Comparison of ENCODE assay signal across 10 cellular contexts in genomic region chr5:88827997-88828396, GRCh38. TPM values are rescaled to one million over a fixed set of nuclear protein-coding genes. Genes with fewer than 3 reads are reported as not detected.
DNase-seq lines count a peak whose midpoint lies in the region; ATAC-seq and TF ChIP-seq lines count a peak whose summit lies in the region.
"Had no signal": no experiment of that assay in that cellular context is flagged by ENCODE, and none has a peak within 500 bp of the region (broad histone marks: within the 10 kb centered on the region; RNA-seq: fewer than 3 reads in every experiment).

No MANE protein-coding gene starts in this region.

- H3K4me3 Mint-ChIP-seq in T-helper 17 cell, result peak overlapping the region; percentile 55
- H3K4me3 Mint-ChIP-seq: WTC11 had no signal

- H3K36me3 ChIP-seq in mammary epithelial cell (ENCODE audit: insufficient read depth, low read length) (no peaks in the 10 kb centered on the region), breast epithelium (no peaks in the 10 kb centered on the region), gastroesophageal sphincter (no peaks in the 10 kb centered on the region), tibial artery (peaks cover 0 to under 1% (median 0%) of the 10 kb centered on the region in 3 donors)

- no peak for TF ChIP-seq POLR2A in breast epithelium (IDR thresholded peaks at IDR 0.05)
- TF ChIP-seq POLR2A in gastroesophageal sphincter (IDR thresholded peaks at IDR 0.05), result no peak

- H3K9ac ChIP-seq in mammary epithelial cell (ENCODE audit: insufficient read depth, low read length), result no peak overlapping the region

- H3K27ac Mint-ChIP-seq in T-helper 17 cell, result peak overlapping the region; percentile 71

- H3K4me1 ChIP-seq in mammary epithelial cell (ENCODE audit: insufficient read depth, low read length), result no peaks in the 10 kb centered on the region
- no peaks in the 10 kb centered on the region for H3K4me1 ChIP-seq in breast epithelium
- peaks cover 5 to 77% (median 6%) of the 10 kb centered on the region in 3 donors for H3K4me1 ChIP-seq in gastroesophageal sphincter
- peaks cover 0 to 90% (median 20%) of the 10 kb centered on the region in 4 donors for H3K4me1 ChIP-seq in tibial artery

- in situ Hi-C loops in mammary epithelial cell (cut with MboI; ENCODE audit: low sequenced_read_pairs in 2 of 2), result no loop called here

- no peak overlapping the region for H3K4me3 ChIP-seq in mammary epithelial cell (replicated peaks in 1 of 3; ENCODE audit: insufficient read depth in 1 of 3, low read depth in 2 of 3, low read length in 3 of 3)
- no peak overlapping the region for H3K4me3 ChIP-seq in breast epithelium
- H3K4me3 ChIP-seq in gastroesophageal sphincter, result no peak overlapping the region
- no peak overlapping the region for H3K4me3 ChIP-seq in tibial artery

- dilution Hi-C loops in mammary epithelial cell (cut with HindIII; ENCODE audit: low sequenced_read_pairs), result no loop called here

- H3K36me3 Mint-ChIP-seq in T-helper 17 cell (ENCODE audit: low read depth), result no peaks in the 10 kb centered on the region
- H3K36me3 Mint-ChIP-seq: WTC11 had no signal

- DNase-seq in mammary epithelial cell (peak; percentile 5), breast epithelium (ENCODE audit: low spot score in 2 of 2) (no peak), T-helper 17 cell (no peak), tibial artery (no peak), SHP77 (lab: John Stamatoyannopoulos, UW) (no peak), cerebellum (ENCODE audit: low spot score) (no peak), NK-92 (lab: John Stamatoyannopoulos, UW; ENCODE audit: unreplicated experiment) (no peak)
- DNase-seq: NCI-H774 had no signal

- CTCF ChIA-PET in mammary epithelial cell (lab: Charles Lee; ENCODE audit: low non-redundant PET), result no interaction called here

- no peak overlapping the region for H3K27ac ChIP-seq in mammary epithelial cell (ENCODE audit: insufficient read depth, low read depth, low read length)
- no peak overlapping the region for H3K27ac ChIP-seq in breast epithelium
- H3K27ac ChIP-seq in gastroesophageal sphincter, result peak overlapping the region in 3 of 4 donors; percentile 59 to 65 (median 60)
- peak overlapping the region; percentile 70 to 73 for H3K27ac ChIP-seq in tibial artery

- TF ChIP-seq EP300 in gastroesophageal sphincter (IDR thresholded peaks at IDR 0.05), result no peak

- 87% methylated on average over 1 of the region's 1 CpG for WGBS in mammary epithelial cell (ENCODE audit: low coverage, missing lambda C conversion rate)
- WGBS in gastroesophageal sphincter (ENCODE audit: low coverage in 1 of 2), 2 donors, result 56 to 83% methylated on average over 1 of the region's 1 CpG

- no peak for TF ChIP-seq CTCF in mammary epithelial cell (conservative IDR thresholded peaks at IDR 0.05 in 1 of 2, IDR thresholded peaks at IDR 0.05 in 1 of 2; ENCODE audit: extremely low read depth in 1 of 2, insufficient read depth in 1 of 2, low read depth in 1 of 2, low read length in 2 of 2)
- TF ChIP-seq CTCF in breast epithelium (IDR thresholded peaks at IDR 0.05), result no peak
- TF ChIP-seq CTCF in gastroesophageal sphincter (IDR thresholded peaks at IDR 0.05), result no peak
- TF ChIP-seq CTCF in tibial artery (IDR thresholded peaks at IDR 0.05), result no peak

- H3K27me3 ChIP-seq in mammary epithelial cell (ENCODE audit: insufficient read depth, low read length) (no peaks in the 10 kb centered on the region), breast epithelium (no peaks in the 10 kb centered on the region), gastroesophageal sphincter (no peaks in the 10 kb centered on the region), tibial artery (no peaks in the 10 kb centered on the region)

- no peaks in the 10 kb centered on the region for H4K20me1 ChIP-seq in mammary epithelial cell (ENCODE audit: insufficient read depth, low read length)

- no peaks in the 10 kb centered on the region for H3K27me3 Mint-ChIP-seq in T-helper 17 cell

- H3K9me3 ChIP-seq in mammary epithelial cell (replicated peaks; ENCODE audit: insufficient read depth, low read length) (no peaks in the 10 kb centered on the region), breast epithelium (no peaks in the 10 kb centered on the region), T-helper 17 cell (ENCODE audit: control insufficient read depth, low read length, poor library complexity, severe bottlenecking) (no peaks in the 10 kb centered on the region), gastroesophageal sphincter (no peaks in the 10 kb centered on the region), tibial artery (no peaks in the 10 kb centered on the region)

- intact Hi-C loops in mammary epithelial cell (cut with micrococcal nuclease) (no loop called here), breast epithelium (cut with DNase I; ENCODE audit: low total_unique reads) (no loop called here), tibial artery (cut with DNase I; ENCODE audit: low total_unique reads) (loop anchor here (5.0 kb wide), 2 partner anchors 41 to 54 kb away; partner anchors contain the start of gene MEF2C)

- no peak overlapping the region for H2AFZ ChIP-seq in mammary epithelial cell (ENCODE audit: low read depth, low read length)

- H3K4me1 Mint-ChIP-seq in T-helper 17 cell, result peaks cover 17% of the 10 kb centered on the region

- H3K4me2 ChIP-seq in mammary epithelial cell (ENCODE audit: insufficient read depth, low read depth, low read length), result no peak overlapping the region

- H3K79me2 ChIP-seq in mammary epithelial cell (ENCODE audit: insufficient read depth, low read length), result no peaks in the 10 kb centered on the region

- BruUV-seq in mammary epithelial cell (replicated peaks; lab: Mats Ljungman, UMichigan), result no TSS peak

- peak; percentile 35 for ATAC-seq in T-helper 17 cell
- ATAC-seq in gastroesophageal sphincter, result no peak

RNA-seq across cellular contexts. Expression of gene MEF2C, which starts 55.0 kb away (rescaled TPM):
- total RNA-seq in mammary epithelial cell (1 to 10 TPM in 1 of 2 donors, not detected in 1; 1.3 TPM), breast epithelium (10 to 100 TPM; 27.4 to 41.8 (median 32.1) TPM), T-helper 17 cell (10 to 100 TPM; 10.9 to 11.9 TPM), gastroesophageal sphincter (10 to 100 TPM; 23.1 to 66.9 (median 29.5) TPM), cerebellum (114 TPM)
- polyA plus RNA-seq in mammary epithelial cell, result not detected
- polyA minus RNA-seq in mammary epithelial cell, result not detected

Comparison
In these comparisons a context has a peak if more than half of its experiments do, and no peak if none do; other contexts are left out.
1. RNA of gene MEF2C, which starts 55.0 kb away (total RNA-seq): 114 TPM in cerebellum (single experiment), 27.4 to 41.8 TPM in breast epithelium, 23.1 to 66.9 TPM in gastroesophageal sphincter and 10.9 to 11.9 TPM in T-helper 17 cell; 1.3 TPM in mammary epithelial cell; every median in the first group is over 4 times any median in the second.
2. H3K27ac ChIP-seq: peak in gastroesophageal sphincter (3 of 4) and tibial artery (2 of 2); none in mammary epithelial cell (single experiment) and breast epithelium (0 of 2).